8 cellular contexts compared by ENCODE assay signal in the genomic region with DNA sequence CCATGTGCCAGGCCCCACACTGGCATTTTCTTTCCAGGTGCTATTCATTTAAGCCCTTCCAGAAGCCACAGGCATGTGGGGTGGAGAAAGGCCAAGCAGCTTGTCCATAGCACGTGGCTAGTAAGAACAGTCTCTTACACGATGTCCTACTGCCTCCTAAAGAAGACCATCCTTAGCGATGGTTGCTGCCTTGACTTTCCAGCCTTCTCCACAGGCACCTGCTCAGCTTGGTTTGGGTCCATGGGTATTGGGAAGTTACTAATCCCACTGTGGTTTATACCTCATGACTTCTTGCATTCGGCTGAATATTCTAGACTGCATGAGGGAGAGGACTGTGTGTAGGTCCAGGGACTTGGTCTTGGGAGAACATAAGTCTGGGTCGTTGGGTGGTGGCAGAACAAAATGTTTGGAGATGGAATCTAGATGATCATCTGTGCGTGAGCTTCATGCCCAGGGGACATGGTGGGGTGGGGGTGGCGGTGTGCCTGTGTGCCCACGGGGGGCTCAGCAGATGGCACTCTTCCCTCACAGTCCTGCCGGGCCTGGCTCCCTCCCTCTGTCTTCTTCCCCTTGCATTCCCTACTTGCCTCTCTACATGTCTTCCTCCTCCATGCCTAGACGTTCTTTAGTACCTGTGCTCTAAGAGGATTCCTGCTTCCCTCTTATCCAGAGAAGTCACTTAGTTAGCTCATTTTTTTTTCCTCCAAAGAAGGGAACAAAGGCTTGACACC. TPM values are rescaled to one million over a fixed set of nuclear protein-coding genes. Genes with fewer than 3 reads are reported as not detected.
DNase-seq lines count a peak whose midpoint lies in the region; ATAC-seq and TF ChIP-seq lines count a peak whose summit lies in the region.

No MANE protein-coding gene starts in this region.

- no peak overlapping the region for H3K27ac ChIP-seq in liver (ENCODE audit: low read depth in 1 of 2, low read length in 2 of 2)

- H3K27me3 ChIP-seq in liver (ENCODE audit: control insufficient read depth in 4 of 4, insufficient read depth in 4 of 4, low read length in 3 of 4) = no peaks in the 10 kb centered on the region

- H3K9ac ChIP-seq in liver (ENCODE audit: low read depth in 1 of 2, low read length in 2 of 2) = no peak overlapping the region

- H3K36me3 ChIP-seq in liver (ENCODE audit: control insufficient read depth in 4 of 4, insufficient read depth in 3 of 4, low read depth in 1 of 4, low read length in 3 of 4) = no peaks in the 10 kb centered on the region

- no peak overlapping the region for H3K4me3 ChIP-seq in liver (ENCODE audit: low read depth in 1 of 3, low read length in 3 of 3)

- peak; percentile 44 to 57 for TF ChIP-seq RAD21 in liver (IDR thresholded peaks at IDR 0.05)

- ATAC-seq in HG03469 (IDR thresholded peaks at IDR 0.05; ENCODE audit: unreplicated experiment) = no peak
- no peak for ATAC-seq in HG03025 (IDR thresholded peaks at IDR 0.05; ENCODE audit: low FRiP score, unreplicated experiment)

- H3K4me1 ChIP-seq in liver (ENCODE audit: control insufficient read depth in 4 of 4, insufficient read depth in 4 of 4, low read length in 3 of 4) = peaks cover 13 to 30% (median 22%) of the 10 kb centered on the region in 4 donors

- peak; percentile 13 for TF ChIP-seq CTCF in liver (IDR thresholded peaks at IDR 0.05; ENCODE audit: low read depth, low read length, missing input control)

- DNase-seq in ELF-1 (ENCODE audit: low read depth, low spot score) (peak; percentile 73), M059J (ENCODE audit: low read depth) (peak; percentile 34), COLO829 (ENCODE audit: low spot score) (no peak), OCI-M2 (lab: John Stamatoyannopoulos, UW; ENCODE audit: unreplicated experiment) (no peak)
- peak; percentile 22 for DNase-seq in activated naive CD4-positive, alpha-beta T cell treated with Interleukin-2 at 50 U/mL for 16 hours

- no peaks in the 10 kb centered on the region for H3K9me3 ChIP-seq in liver (ENCODE audit: control insufficient read depth in 4 of 4, low read length in 3 of 4)

- WGBS in liver = 86% methylated on average over 10 of the region's 10 CpGs

TF ChIP-seq in liver, 16 proteins besides CTCF, POLR2A, EP300 and RAD21:
- TF ChIP-seq GABPA (IDR thresholded peaks at IDR 0.05 in 1 of 2, conservative IDR thresholded peaks at IDR 0.05 in 1 of 2) (no peak), TAF1 (conservative IDR thresholded peaks at IDR 0.05) (no peak), HNF4G (IDR thresholded peaks at IDR 0.05) (no peak), EGR1 (IDR thresholded peaks at IDR 0.05; ENCODE audit: low read depth in 2 of 2) (no peak), JUND (IDR thresholded peaks at IDR 0.05) (no peak), HNF4A (conservative IDR thresholded peaks at IDR 0.05) (no peak), SP1 (IDR thresholded peaks at IDR 0.05) (no peak), FOXA1 (IDR thresholded peaks at IDR 0.05) (no peak), FOXA2 (IDR thresholded peaks at IDR 0.05) (no peak), RXRA (IDR thresholded peaks at IDR 0.05) (no peak), YY1 (IDR thresholded peaks at IDR 0.05) (no peak), NR2F2 (IDR thresholded peaks at IDR 0.05) (no peak)
- TF ChIP-seq, protein P1, sequence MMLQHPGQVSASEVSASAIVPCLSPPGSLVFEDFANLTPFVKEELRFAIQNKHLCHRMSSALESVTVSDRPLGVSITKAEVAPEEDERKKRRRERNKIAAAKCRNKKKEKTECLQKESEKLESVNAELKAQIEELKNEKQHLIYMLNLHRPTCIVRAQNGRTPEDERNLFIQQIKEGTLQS (IDR thresholded peaks at IDR 0.05) = no peak
- TF ChIP-seq, protein P2, sequence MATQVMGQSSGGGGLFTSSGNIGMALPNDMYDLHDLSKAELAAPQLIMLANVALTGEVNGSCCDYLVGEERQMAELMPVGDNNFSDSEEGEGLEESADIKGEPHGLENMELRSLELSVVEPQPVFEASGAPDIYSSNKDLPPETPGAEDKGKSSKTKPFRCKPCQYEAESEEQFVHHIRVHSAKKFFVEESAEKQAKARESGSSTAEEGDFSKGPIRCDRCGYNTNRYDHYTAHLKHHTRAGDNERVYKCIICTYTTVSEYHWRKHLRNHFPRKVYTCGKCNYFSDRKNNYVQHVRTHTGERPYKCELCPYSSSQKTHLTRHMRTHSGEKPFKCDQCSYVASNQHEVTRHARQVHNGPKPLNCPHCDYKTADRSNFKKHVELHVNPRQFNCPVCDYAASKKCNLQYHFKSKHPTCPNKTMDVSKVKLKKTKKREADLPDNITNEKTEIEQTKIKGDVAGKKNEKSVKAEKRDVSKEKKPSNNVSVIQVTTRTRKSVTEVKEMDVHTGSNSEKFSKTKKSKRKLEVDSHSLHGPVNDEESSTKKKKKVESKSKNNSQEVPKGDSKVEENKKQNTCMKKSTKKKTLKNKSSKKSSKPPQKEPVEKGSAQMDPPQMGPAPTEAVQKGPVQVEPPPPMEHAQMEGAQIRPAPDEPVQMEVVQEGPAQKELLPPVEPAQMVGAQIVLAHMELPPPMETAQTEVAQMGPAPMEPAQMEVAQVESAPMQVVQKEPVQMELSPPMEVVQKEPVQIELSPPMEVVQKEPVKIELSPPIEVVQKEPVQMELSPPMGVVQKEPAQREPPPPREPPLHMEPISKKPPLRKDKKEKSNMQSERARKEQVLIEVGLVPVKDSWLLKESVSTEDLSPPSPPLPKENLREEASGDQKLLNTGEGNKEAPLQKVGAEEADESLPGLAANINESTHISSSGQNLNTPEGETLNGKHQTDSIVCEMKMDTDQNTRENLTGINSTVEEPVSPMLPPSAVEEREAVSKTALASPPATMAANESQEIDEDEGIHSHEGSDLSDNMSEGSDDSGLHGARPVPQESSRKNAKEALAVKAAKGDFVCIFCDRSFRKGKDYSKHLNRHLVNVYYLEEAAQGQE (IDR thresholded peaks at IDR 0.05) = no peak
- TF ChIP-seq, protein P3, sequence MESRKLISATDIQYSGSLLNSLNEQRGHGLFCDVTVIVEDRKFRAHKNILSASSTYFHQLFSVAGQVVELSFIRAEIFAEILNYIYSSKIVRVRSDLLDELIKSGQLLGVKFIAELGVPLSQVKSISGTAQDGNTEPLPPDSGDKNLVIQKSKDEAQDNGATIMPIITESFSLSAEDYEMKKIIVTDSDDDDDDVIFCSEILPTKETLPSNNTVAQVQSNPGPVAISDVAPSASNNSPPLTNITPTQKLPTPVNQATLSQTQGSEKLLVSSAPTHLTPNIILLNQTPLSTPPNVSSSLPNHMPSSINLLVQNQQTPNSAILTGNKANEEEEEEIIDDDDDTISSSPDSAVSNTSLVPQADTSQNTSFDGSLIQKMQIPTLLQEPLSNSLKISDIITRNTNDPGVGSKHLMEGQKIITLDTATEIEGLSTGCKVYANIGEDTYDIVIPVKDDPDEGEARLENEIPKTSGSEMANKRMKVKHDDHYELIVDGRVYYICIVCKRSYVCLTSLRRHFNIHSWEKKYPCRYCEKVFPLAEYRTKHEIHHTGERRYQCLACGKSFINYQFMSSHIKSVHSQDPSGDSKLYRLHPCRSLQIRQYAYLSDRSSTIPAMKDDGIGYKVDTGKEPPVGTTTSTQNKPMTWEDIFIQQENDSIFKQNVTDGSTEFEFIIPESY (IDR thresholded peaks at IDR 0.05) = no peak
- TF ChIP-seq, protein P4, sequence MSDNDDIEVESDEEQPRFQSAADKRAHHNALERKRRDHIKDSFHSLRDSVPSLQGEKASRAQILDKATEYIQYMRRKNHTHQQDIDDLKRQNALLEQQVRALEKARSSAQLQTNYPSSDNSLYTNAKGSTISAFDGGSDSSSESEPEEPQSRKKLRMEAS (IDR thresholded peaks at IDR 0.05) = no peak

RNA-seq across cellular contexts. Expression of a gene that starts 49.1 kb away (rescaled TPM):
- total RNA-seq in M059J (2014; rRNA removed; shearing (Covaris generic)) = 0.81 TPM in 1 of 2 replicates, not detected in the other
- 10 to 100 TPM in 1 of 2 donors, 1 to 10 TPM in 1; 6.7 to 14.9 TPM for total RNA-seq in liver
- 10 to 100 TPM; 15.9 to 16.5 TPM for polyA plus RNA-seq in liver

Comparison
In these comparisons a context has a peak if more than half of its experiments do, and no peak if none do; other contexts are left out.
1. DNase-seq: peak in ELF-1 (single experiment), M059J (single experiment) and activated naive CD4-positive, alpha-beta T cell treated with Interleukin-2 at 50 U/mL for 16 hours (single experiment); none in COLO829 (single experiment) and OCI-M2 (single experiment).